8 cellular contexts compared by ENCODE assay signal in genomic region chr17:72407336-72408121, GRCh38.
DNase-seq lines count a peak whose midpoint lies in the region; ATAC-seq and TF ChIP-seq lines count a peak whose summit lies in the region.

No MANE protein-coding gene starts in this region.

- H3K4me2 ChIP-seq in Karpas-422 (ENCODE audit: low read depth, low read length, poor library complexity, severe bottlenecking) = peak overlapping the region; percentile 71
- H3K4me2 ChIP-seq in parathyroid adenoma (ENCODE audit: low read length) = no peak overlapping the region

- H3K4me1 ChIP-seq in Karpas-422 (ENCODE audit: low read length) (peaks cover 84% of the 10 kb centered on the region), parathyroid adenoma (no peaks in the 10 kb centered on the region)
- no peaks in the 10 kb centered on the region for H3K4me1 ChIP-seq in effector memory CD4-positive, alpha-beta T cell (ENCODE audit: control insufficient read depth, insufficient read depth, low read length, poor library complexity, severe bottlenecking)

- H3K9me2 ChIP-seq in Karpas-422 (replicated peaks; ENCODE audit: insufficient read depth, low read length) = no peaks in the 10 kb centered on the region

- DNase-seq in EH (ENCODE audit: low read depth) = peak; percentile 99
- peak; percentile 92 for DNase-seq in Karpas-422
- DNase-seq in RPMI8226 = peak; percentile 85
- peak; percentile 93 for DNase-seq in fibroblast of the aortic adventitia (ENCODE audit: low read depth)
- no peak for DNase-seq in CD1c-positive myeloid dendritic cell (ENCODE audit: extremely low spot score)
- DNase-seq in effector memory CD4-positive, alpha-beta T cell = no peak

- H2AFZ ChIP-seq in Karpas-422 (ENCODE audit: low read length) (no peak overlapping the region), parathyroid adenoma (peak overlapping the region; percentile 28)

- H4K20me1 ChIP-seq in Karpas-422 (ENCODE audit: insufficient read depth, low read depth, low read length) = no peaks in the 10 kb centered on the region

- peak overlapping the region; percentile 96 for H3K27ac ChIP-seq in Karpas-422 (ENCODE audit: low read length)
- no peak overlapping the region for H3K27ac ChIP-seq in parathyroid adenoma
- no peak overlapping the region for H3K27ac ChIP-seq in effector memory CD4-positive, alpha-beta T cell (ENCODE audit: insufficient read depth, low read length, poor library complexity, severe bottlenecking)

- H3K9me3 ChIP-seq in Karpas-422 (ENCODE audit: low read length) (no peaks in the 10 kb centered on the region), parathyroid adenoma (ENCODE audit: control insufficient read depth, low read length) (no peaks in the 10 kb centered on the region)
- H3K9me3 ChIP-seq in effector memory CD4-positive, alpha-beta T cell (ENCODE audit: control insufficient read depth, low read length) = no peaks in the 10 kb centered on the region

- H3K4me3 ChIP-seq in Karpas-422 (ENCODE audit: low read length) (peak overlapping the region; percentile 45), fibroblast of the aortic adventitia (ENCODE audit: low read depth, low read length) (no peak overlapping the region), parathyroid adenoma (ENCODE audit: low read depth, low read length) (no peak overlapping the region)
- H3K4me3 ChIP-seq in effector memory CD4-positive, alpha-beta T cell (ENCODE audit: insufficient read depth, low read depth, low read length, poor library complexity, severe bottlenecking) = no peak overlapping the region

- TF ChIP-seq CTCF in fibroblast of the aortic adventitia (IDR thresholded peaks at IDR 0.05; ENCODE audit: insufficient read depth, low read length) = no peak
- no peak for TF ChIP-seq CTCF in parathyroid adenoma (IDR thresholded peaks at IDR 0.05)

- peak; percentile 73 for ATAC-seq in GM21825 (IDR thresholded peaks at IDR 0.05; ENCODE audit: unreplicated experiment)

- no peaks in the 10 kb centered on the region; the same call in 1 of the 2 replicates for H3K27me3 ChIP-seq in Karpas-422 (ENCODE audit: low read length)
- H3K27me3 ChIP-seq in parathyroid adenoma (ENCODE audit: control insufficient read depth, insufficient read depth, low read length) = no peaks in the 10 kb centered on the region
- H3K27me3 ChIP-seq in effector memory CD4-positive, alpha-beta T cell (replicated peaks; ENCODE audit: control insufficient read depth, insufficient read depth, low read length, poor library complexity, severe bottlenecking) = no peaks in the 10 kb centered on the region

- H3K9ac ChIP-seq in Karpas-422 (ENCODE audit: low read length) (peak overlapping the region; percentile 54), parathyroid adenoma (no peak overlapping the region)

- H3K79me2 ChIP-seq in Karpas-422 (ENCODE audit: low read length) (no peaks in the 10 kb centered on the region), parathyroid adenoma (no peaks in the 10 kb centered on the region)

- no peaks in the 10 kb centered on the region for H3K36me3 ChIP-seq in Karpas-422 (ENCODE audit: insufficient read depth, low read length)
- no peaks in the 10 kb centered on the region for H3K36me3 ChIP-seq in parathyroid adenoma (ENCODE audit: control insufficient read depth, insufficient read depth, low read length)
- no peaks in the 10 kb centered on the region for H3K36me3 ChIP-seq in effector memory CD4-positive, alpha-beta T cell (ENCODE audit: control insufficient read depth, insufficient read depth, low read length)

Comparison
In these comparisons a context has a peak if more than half of its experiments do, and no peak if none do; other contexts are left out.
1. DNase-seq: peak in EH (single experiment), Karpas-422 (single experiment), RPMI8226 (single experiment) and fibroblast of the aortic adventitia (single experiment); none in CD1c-positive myeloid dendritic cell (single experiment) and effector memory CD4-positive, alpha-beta T cell (0 of 3).